8 cellular contexts compared by ENCODE assay signal in the genomic region with DNA sequence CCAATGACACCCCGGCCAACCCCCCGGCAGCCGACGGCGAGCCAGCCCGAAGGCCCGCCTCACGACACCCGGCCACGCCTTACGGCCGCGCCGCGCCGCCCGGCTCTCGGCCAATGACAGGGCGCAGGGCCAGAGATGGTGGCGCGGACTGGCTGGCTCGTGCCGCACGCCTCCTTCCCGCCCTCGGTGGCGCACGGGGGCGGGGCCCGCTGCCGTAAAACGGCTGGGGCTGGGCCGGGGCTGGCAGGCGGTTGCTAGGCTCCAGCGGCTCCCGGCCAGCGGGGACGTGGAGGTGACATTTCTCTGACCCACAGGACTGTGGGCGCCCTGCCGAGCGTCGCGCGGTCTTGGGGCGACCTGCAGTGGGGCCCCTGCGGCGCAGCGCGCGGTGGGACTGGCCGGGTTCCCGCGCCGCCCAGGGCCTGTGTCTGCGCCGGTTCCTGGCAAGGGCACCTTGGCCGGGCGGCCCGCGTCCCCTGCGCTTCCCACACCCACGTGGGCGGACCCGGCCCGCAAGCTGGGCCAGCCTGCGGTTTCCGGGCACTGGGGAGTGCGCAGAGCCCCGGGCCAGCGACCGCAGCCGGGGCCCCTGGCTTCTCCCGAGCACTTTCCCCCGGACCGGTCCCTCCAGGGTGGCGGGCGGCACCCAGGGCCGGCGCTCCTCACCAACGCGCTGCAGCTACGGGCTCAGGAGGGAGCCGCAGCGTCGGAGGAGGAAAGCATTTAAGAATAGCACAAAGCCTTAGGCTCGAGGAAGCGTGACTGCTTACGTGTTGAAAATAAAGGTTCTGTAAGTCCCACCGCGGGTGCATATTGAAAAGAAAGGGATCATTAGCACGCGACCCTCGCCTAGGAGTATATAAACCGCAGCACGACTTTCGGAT. TPM values are rescaled to one million over a fixed set of nuclear protein-coding genes. Genes with fewer than 3 reads are reported as not detected.
DNase-seq lines count a peak whose midpoint lies in the region; ATAC-seq and TF ChIP-seq lines count a peak whose summit lies in the region.

Gene MPC1, minus strand, starts transcription at position 8 of the 884 bp plus-strand sequence. CDS start 64 bp downstream, outside the sequence.

- H3K27ac ChIP-seq in hepatocyte (peak within 1 kb of the TSS; percentile 95), aorta (ENCODE audit: low read depth in 1 of 2, low read length in 2 of 2) (peak within 1 kb of the TSS; percentile 5 to 83)

- H3K4me1 ChIP-seq in hepatocyte (ENCODE audit: insufficient read depth), result peaks cover 6% of the 10 kb centered on the region
- no peaks in the 10 kb centered on the region for H3K4me1 ChIP-seq in aorta (ENCODE audit: control insufficient read depth in 1 of 2, insufficient read depth in 2 of 2, low read length in 2 of 2)

- no peaks in the 10 kb centered on the region for H3K27me3 ChIP-seq in hepatocyte
- no peaks in the 10 kb centered on the region for H3K27me3 ChIP-seq in aorta (ENCODE audit: control insufficient read depth in 1 of 2, insufficient read depth in 2 of 2, low read length in 1 of 2)

- no peaks in the 10 kb centered on the region for H3K9me2 ChIP-seq in hepatocyte (replicated peaks; ENCODE audit: insufficient read depth)

- H3K36me3 ChIP-seq in hepatocyte (replicated peaks; ENCODE audit: insufficient read depth, low read depth) (no peaks in the 10 kb centered on the region), aorta (ENCODE audit: control insufficient read depth in 1 of 2, insufficient read depth in 2 of 2, low read length in 1 of 2) (no peaks in the 10 kb centered on the region)

- peak; percentile 49 for DNase-seq in NCI-H2081 treated with DMSO at 0.1 percent for 48 hours (lab: John Stamatoyannopoulos, UW)
- peak; percentile 92 for DNase-seq in T1000 (lab: John Stamatoyannopoulos, UW)
- peak; percentile 99 for DNase-seq in astrocyte of the hippocampus (ENCODE audit: low read depth, low spot score)
- peak; percentile 98 for DNase-seq in hepatocyte (ENCODE audit: low spot score)
- DNase-seq in renal cortical epithelial cell (ENCODE audit: low read depth), result peak; percentile 79
- peak; percentile 97 to 99 for DNase-seq in aorta

- H3K79me2 ChIP-seq in hepatocyte, result peaks cover 37% of the 10 kb centered on the region

- TF ChIP-seq CTCF in hepatocyte (IDR thresholded peaks at IDR 0.05; ENCODE audit: poor library complexity), result no peak

- intact Hi-C loops in aorta (cut with DNase I), result loop anchor here (2.0 to 5.0 kb wide), 4 partner anchors 18 to 244 kb away; partner anchors contain the start of genes SFT2D1 (in 2 of the 2) and RPS6KA2 (in 1 of the 2)

- no peaks in the 10 kb centered on the region for H4K20me1 ChIP-seq in hepatocyte (ENCODE audit: insufficient read depth, poor library complexity, severe bottlenecking)

- peak within 1 kb of the TSS; percentile 97 for H3K4me2 ChIP-seq in hepatocyte

- no peaks in the 10 kb centered on the region for H3K9me3 ChIP-seq in hepatocyte (ENCODE audit: low read depth)
- no peaks in the 10 kb centered on the region for H3K9me3 ChIP-seq in aorta (ENCODE audit: control insufficient read depth, low read length)

- ATAC-seq in GM18519 (IDR thresholded peaks at IDR 0.05; ENCODE audit: low FRiP score, unreplicated experiment) (peak; percentile 76), HG03045 (IDR thresholded peaks at IDR 0.05; ENCODE audit: unreplicated experiment) (peak; percentile 90), aorta (ENCODE audit: low FRiP score) (peak; percentile 99)

- WGBS in hepatocyte (ENCODE audit: low lambda C conversion rate, missing lambda C conversion rate), result under 1% methylated on average over 87 of the region's 96 CpGs
- WGBS in aorta, 2 donors, result 0 to 1% methylated on average over 67 to 96 of the region's 96 CpGs

- H3K4me3 ChIP-seq in hepatocyte (peak within 1 kb of the TSS; percentile 86), aorta (ENCODE audit: low read length in 2 of 2) (peak within 1 kb of the TSS; percentile 46 to 77)

- H2AFZ ChIP-seq in hepatocyte, result peak within 1 kb of the TSS; percentile 93

RNA-seq across cellular contexts. Expression of gene MPC1, which starts in this region (rescaled TPM):
- total RNA-seq in hepatocyte (54.9 and 75.4 TPM in 2 replicates), renal cortical epithelial cell (12.3 and 18.1 TPM in 2 replicates), aorta (10 to 100 TPM; 36.7 to 71.7 TPM)
- polyA plus RNA-seq in hepatocyte (70.2 and 70.8 TPM in 2 replicates), aorta (100 to 1,000 TPM in 1 of 2 donors, 10 to 100 TPM in 1; 61.7 to 128 TPM)

Comparison
In these comparisons a context has a peak if more than half of its experiments do, and no peak if none do; other contexts are left out.
1. Peak in every context shown above with its lines: DNase-seq, ATAC-seq, H3K4me3 ChIP-seq and H3K27ac ChIP-seq.
2. DNase-seq: peak in every context shown above with its lines; median percentile 99 in astrocyte of the hippocampus; 98 in hepatocyte; 98 in aorta; 92 in T1000; 79 in renal cortical epithelial cell; 49 in NCI-H2081 treated with DMSO at 0.1 percent for 48 hours.